In the genomic region with DNA sequence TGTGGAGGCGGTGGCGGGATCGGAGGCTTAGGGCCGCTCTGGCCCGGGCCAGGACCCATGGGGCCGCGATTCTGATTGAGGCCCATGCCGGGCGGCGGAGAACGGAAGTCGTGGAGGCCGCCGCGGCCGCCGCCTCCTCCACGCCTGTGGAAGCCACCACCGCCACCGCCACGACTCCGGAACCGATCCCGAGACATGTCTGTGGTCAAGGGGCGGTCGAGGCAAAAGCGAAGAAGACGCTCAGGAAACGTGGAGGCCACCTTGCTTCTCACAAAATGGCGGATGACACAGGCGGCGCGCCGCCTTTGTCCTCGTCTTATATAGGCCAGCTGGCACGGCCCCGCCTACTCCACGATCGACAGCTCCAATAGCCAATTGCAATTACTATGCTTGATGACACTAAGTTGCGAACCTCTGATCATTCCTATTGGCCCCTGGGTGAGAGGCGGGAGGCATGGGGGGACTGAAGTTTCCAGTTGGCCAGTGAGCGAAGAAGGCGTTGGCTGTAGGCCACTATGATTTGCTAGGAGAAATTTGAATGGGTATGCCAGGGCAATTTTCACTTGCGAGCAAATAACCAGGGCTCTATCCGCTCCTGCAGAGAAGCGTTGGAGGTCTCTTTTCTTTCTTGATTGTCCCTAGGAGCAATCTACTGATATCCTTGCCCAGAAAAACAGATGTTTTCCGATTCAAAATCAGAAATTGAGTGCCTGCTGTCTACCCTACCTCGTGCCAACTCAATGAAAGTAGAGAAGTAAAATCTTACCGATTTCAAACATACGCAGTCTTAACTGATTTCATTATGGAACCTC, we compare ENCODE assay signal across 8 cellular contexts. TPM values are rescaled to one million over a fixed set of nuclear protein-coding genes. Genes with fewer than 3 reads are reported as not detected.
DNase-seq lines count a peak whose midpoint lies in the region; ATAC-seq and TF ChIP-seq lines count a peak whose summit lies in the region.

A gene with protein sequence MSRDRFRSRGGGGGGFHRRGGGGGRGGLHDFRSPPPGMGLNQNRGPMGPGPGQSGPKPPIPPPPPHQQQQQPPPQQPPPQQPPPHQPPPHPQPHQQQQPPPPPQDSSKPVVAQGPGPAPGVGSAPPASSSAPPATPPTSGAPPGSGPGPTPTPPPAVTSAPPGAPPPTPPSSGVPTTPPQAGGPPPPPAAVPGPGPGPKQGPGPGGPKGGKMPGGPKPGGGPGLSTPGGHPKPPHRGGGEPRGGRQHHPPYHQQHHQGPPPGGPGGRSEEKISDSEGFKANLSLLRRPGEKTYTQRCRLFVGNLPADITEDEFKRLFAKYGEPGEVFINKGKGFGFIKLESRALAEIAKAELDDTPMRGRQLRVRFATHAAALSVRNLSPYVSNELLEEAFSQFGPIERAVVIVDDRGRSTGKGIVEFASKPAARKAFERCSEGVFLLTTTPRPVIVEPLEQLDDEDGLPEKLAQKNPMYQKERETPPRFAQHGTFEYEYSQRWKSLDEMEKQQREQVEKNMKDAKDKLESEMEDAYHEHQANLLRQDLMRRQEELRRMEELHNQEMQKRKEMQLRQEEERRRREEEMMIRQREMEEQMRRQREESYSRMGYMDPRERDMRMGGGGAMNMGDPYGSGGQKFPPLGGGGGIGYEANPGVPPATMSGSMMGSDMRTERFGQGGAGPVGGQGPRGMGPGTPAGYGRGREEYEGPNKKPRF (minus strand): TSS at position 293 of the 812 bp plus-strand sequence. CDS start 96 bp downstream, at position 197.

- H3K36me3 Mint-ChIP-seq in activated CD4-positive, alpha-beta T cell treated with anti-CD3 and anti-CD28 coated beads, Interleukin-2, amount 10 ng/mL, durations not matched to agents 24 days and 14 days (ENCODE audit: low read depth) = peaks cover 40% of the 10 kb centered on the region

- H3K4me3 ChIP-seq in BLaER1 (peak within 1 kb of the TSS; percentile 100), colonic mucosa (peak within 1 kb of the TSS; percentile 97)

- H3K9ac ChIP-seq in BLaER1 (peak within 1 kb of the TSS; percentile 100), colonic mucosa (ENCODE audit: low read depth in 2 of 2, low read length in 2 of 2) (peak within 1 kb of the TSS; percentile 83 to 98)

- H3K36me3 ChIP-seq in BLaER1 (peaks cover 38% of the 10 kb centered on the region), colonic mucosa (peaks cover 7% of the 10 kb centered on the region)

- H3K27ac ChIP-seq in BLaER1 (peak within 1 kb of the TSS; percentile 100), colonic mucosa (peak within 1 kb of the TSS; percentile 97), layer of hippocampus (ENCODE audit: low read depth, low read length) (peak within 1 kb of the TSS; percentile 95)

- peaks cover 3% of the 10 kb centered on the region for H3K27me3 Mint-ChIP-seq in activated CD4-positive, alpha-beta T cell treated with anti-CD3 and anti-CD28 coated beads, Interleukin-2, amount 10 ng/mL, durations not matched to agents 24 days and 14 days

- intact Hi-C loops in activated CD4-positive, alpha-beta T cell treated with anti-CD3 and anti-CD28 coated beads, Interleukin-2, amount 10 ng/mL, durations not matched to agents 24 days and 14 days (cut with micrococcal nuclease) = loop anchor here (1.0 to 10.0 kb wide), 10 partner anchors 12 to 1269 kb away; a partner anchor contains a TSS
- intact Hi-C loops in colonic mucosa (cut with DNase I) = no loop called here

- H3K4me3 Mint-ChIP-seq in activated CD4-positive, alpha-beta T cell treated with anti-CD3 and anti-CD28 coated beads, Interleukin-2, amount 10 ng/mL, durations not matched to agents 24 days and 14 days = peak within 1 kb of the TSS; percentile 96

- H3K27me3 ChIP-seq in BLaER1 (no peaks in the 10 kb centered on the region), colonic mucosa (no peaks in the 10 kb centered on the region), layer of hippocampus (ENCODE audit: control insufficient read depth, insufficient read depth, low read length) (no peaks in the 10 kb centered on the region)

- H3K4me2 ChIP-seq in BLaER1 = peak within 1 kb of the TSS; percentile 84

- DNase-seq in NCI-H526 treated with DMSO at 0.1 percent for 48 hours (lab: John Stamatoyannopoulos, UW) (peak; percentile 99), colonic mucosa (peak; percentile 97)
- peak; percentile 99 for DNase-seq in activated CD4-positive, alpha-beta T cell treated with anti-CD3 and anti-CD28 coated beads, Interleukin-2, amount 10 ng/mL, durations not matched to agents 24 days and 14 days
- peak; percentile 89 to 99 for DNase-seq in stimulated activated CD4-positive, alpha-beta T cell treated with anti-CD3 and anti-CD28 coated beads, Interleukin-1b, Interleukin-23, amount 100 ng/mL, for 4 hours (ENCODE audit: low read depth in 2 of 2)

- no peaks in the 10 kb centered on the region for H3K9me3 ChIP-seq in BLaER1
- H3K9me3 ChIP-seq in colonic mucosa = no peaks in the 10 kb centered on the region

- no peak for TF ChIP-seq CTCF in colonic mucosa (IDR thresholded peaks at IDR 0.05)

- H3K27ac Mint-ChIP-seq in activated CD4-positive, alpha-beta T cell treated with anti-CD3 and anti-CD28 coated beads, Interleukin-2, amount 10 ng/mL, durations not matched to agents 24 days and 14 days = peak within 1 kb of the TSS; percentile 99

- H3K4me1 ChIP-seq in BLaER1 (peaks cover 33% of the 10 kb centered on the region), colonic mucosa (peaks cover 8% of the 10 kb centered on the region)

- ATAC-seq in GM19324 (IDR thresholded peaks at IDR 0.05; ENCODE audit: low FRiP score, unreplicated experiment) = peak; percentile 87
- peak; percentile 90 for ATAC-seq in HG03469 (IDR thresholded peaks at IDR 0.05; ENCODE audit: unreplicated experiment)

- peaks cover 34% of the 10 kb centered on the region for H3K4me1 Mint-ChIP-seq in activated CD4-positive, alpha-beta T cell treated with anti-CD3 and anti-CD28 coated beads, Interleukin-2, amount 10 ng/mL, durations not matched to agents 24 days and 14 days

- peaks cover 44% of the 10 kb centered on the region for H4K20me1 ChIP-seq in BLaER1

- H3K9me3 Mint-ChIP-seq in activated CD4-positive, alpha-beta T cell treated with anti-CD3 and anti-CD28 coated beads, Interleukin-2, amount 10 ng/mL, durations not matched to agents 24 days and 14 days = no peaks in the 10 kb centered on the region

RNA-seq across cellular contexts. Expression of the gene that starts here (rescaled TPM):
- total RNA-seq in activated CD4-positive, alpha-beta T cell treated with anti-CD3 and anti-CD28 coated beads, Interleukin-2, amount 10 ng/mL, durations not matched to agents 24 days and 14 days = 385 and 392 TPM in 2 replicates
- 100 to 1,000 TPM; 129 to 221 TPM for total RNA-seq in colonic mucosa

Comparison
In these comparisons a context has a peak if more than half of its experiments do, and no peak if none do; other contexts are left out.
1. Peak in every context shown above with its lines: DNase-seq, ATAC-seq, H3K4me3 ChIP-seq and H3K27ac ChIP-seq.